In the genomic region with DNA sequence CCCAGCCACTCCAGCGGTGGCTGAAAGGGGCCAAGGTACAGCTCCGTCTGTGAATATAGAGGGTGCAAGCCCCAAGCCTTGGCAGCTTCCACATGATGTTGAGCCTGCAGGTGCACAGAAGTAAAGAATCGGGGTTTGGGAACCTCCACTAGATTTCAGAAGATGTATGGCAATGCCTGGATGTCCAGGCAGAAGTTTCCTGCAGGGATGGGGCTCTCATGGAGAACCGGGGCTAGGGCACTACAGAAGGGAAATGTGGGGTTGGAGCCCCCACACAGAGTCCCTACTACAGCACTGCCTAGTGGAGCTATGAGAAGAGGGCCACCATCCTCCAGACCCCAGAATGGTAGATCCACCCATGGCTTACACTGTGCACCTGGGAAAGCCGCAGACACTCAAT, we compare ENCODE assay signal across 11 cellular contexts. TPM values are rescaled to one million over a fixed set of nuclear protein-coding genes. Genes with fewer than 3 reads are reported as not detected.
"Had no signal": no experiment of that assay in that cellular context is flagged by ENCODE, and none has a peak within 500 bp of the region (broad histone marks: within the 10 kb centered on the region; RNA-seq: fewer than 3 reads in every experiment).

No MANE protein-coding gene starts in this region.

- H3K4me3 ChIP-seq: GM23248, GM23338, HAP-1 had no signal

- H3K9ac ChIP-seq: GM23248 had no signal

- FAIRE-seq: H1, H54 had no signal

- H3K27ac ChIP-seq: GM23248 had no signal

- H2AFZ ChIP-seq: GM23248, GM23338 had no signal

- DNase-seq: GM23248, GOT3, H7, H9, HCEC 1CT, HFFc6 had no signal

- ATAC-seq: GM23338, HCT116 had no signal

- H3K4me1 ChIP-seq: HAP-1 had no signal

- H3K4me2 ChIP-seq: GM23338 had no signal

RNA-seq across cellular contexts. Expression of gene CCDC125, which starts 23.2 kb away (rescaled TPM):
- total RNA-seq: H1, H7 had no signal
